ENCODE assay signal across 13 cellular contexts in the genomic region with DNA sequence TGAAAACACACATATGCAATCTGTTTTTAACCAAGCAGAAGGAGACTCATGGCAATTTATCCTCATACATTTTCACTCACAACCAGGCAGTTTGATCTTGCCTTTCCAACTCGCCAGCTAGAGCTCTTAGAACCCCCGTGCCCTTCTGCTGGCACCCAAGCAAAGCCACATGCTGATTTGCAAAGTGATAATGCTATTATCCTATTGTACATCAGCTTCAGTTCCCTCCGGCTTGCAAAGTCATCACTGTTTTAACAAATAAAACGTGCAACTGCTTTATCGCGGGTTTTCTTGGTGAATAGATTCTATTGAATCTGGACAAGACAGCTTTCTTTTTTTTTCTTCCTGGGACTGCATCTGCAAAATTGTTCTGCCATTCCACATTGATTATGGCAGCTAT.
"Had no signal": no experiment of that assay in that cellular context is flagged by ENCODE, and none has a peak within 500 bp of the region (broad histone marks: within the 10 kb centered on the region; RNA-seq: fewer than 3 reads in every experiment).

No MANE protein-coding gene starts in this region.

- H3K27ac Mint-ChIP-seq: activated naive CD8-positive, alpha-beta T cell treated with anti-CD3 and anti-CD28 coated beads for 36 hours; nephron had no signal

- H3K4me3 ChIP-seq: upper lobe of left lung had no signal

- H3K36me3 Mint-ChIP-seq: activated naive CD8-positive, alpha-beta T cell treated with anti-CD3 and anti-CD28 coated beads for 36 hours had no signal

- H3K9me3 ChIP-seq: upper lobe of left lung had no signal

- H3K27ac ChIP-seq: upper lobe of left lung had no signal

- H3K27me3 ChIP-seq: upper lobe of left lung had no signal

- H3K4me1 Mint-ChIP-seq: activated naive CD8-positive, alpha-beta T cell treated with anti-CD3 and anti-CD28 coated beads for 36 hours; nephron had no signal

- H3K4me1 ChIP-seq: upper lobe of left lung had no signal

- ATAC-seq: activated T-cell treated with anti-CD3 and anti-CD28 coated beads, Interleukin-2, amount 50 U/mL, for 4 hours had no signal

- H3K4me3 Mint-ChIP-seq: activated naive CD8-positive, alpha-beta T cell treated with anti-CD3 and anti-CD28 coated beads for 36 hours; activated T-cell treated with anti-CD3 and anti-CD28 coated beads, Interleukin-2, amount 50 U/mL, for 4 hours; nephron had no signal

- DNase-seq: activated CD4-positive, alpha-beta T cell treated with anti-CD3 and anti-CD28 coated beads, Interleukin-2, amount 50 U/mL, for 4 hours; activated CD4-positive, CD25-positive, alpha-beta regulatory T cell treated with anti-CD3 and anti-CD28 coated beads, Interleukin-2, amount 50 U/mL, for 72 hours; activated effector memory CD4-positive, alpha-beta T cell treated with anti-CD3 and anti-CD28 coated beads, Interleukin-2, amount 50 U/mL, for 16 hours; activated naive CD8-positive, alpha-beta T cell treated with anti-CD3 and anti-CD28 coated beads for 36 hours; activated T-cell treated with anti-CD3 and anti-CD28 coated beads, Interleukin-2, amount 50 U/mL, for 4 hours; dermis blood vessel endothelial cell; hippocampal formation; mesendoderm; stimulated activated CD4-positive, alpha-beta T cell treated with anti-CD3 and anti-CD28 coated beads, Interleukin-12 subunit alpha, Interleukin-12 subunit beta, amount 100 ng/mL, for 4 hours; stimulated activated CD4-positive, alpha-beta T cell treated with anti-CD3 and anti-CD28 coated beads, Interleukin-2, amount 100 ng/mL, for 48 hours; stimulated activated naive CD4-positive, alpha-beta T cell treated with Interleukin-2 at 50 U/mL for 16 hours; upper lobe of left lung had no signal

- H3K9me3 Mint-ChIP-seq: activated naive CD8-positive, alpha-beta T cell treated with anti-CD3 and anti-CD28 coated beads for 36 hours; activated T-cell treated with anti-CD3 and anti-CD28 coated beads, Interleukin-2, amount 50 U/mL, for 4 hours; nephron had no signal

- H3K36me3 ChIP-seq: upper lobe of left lung had no signal
